ENCODE assay signal across 36 cellular contexts in genomic region chr6:14689639-14690038, GRCh38.
"Had no signal": no experiment of that assay in that cellular context is flagged by ENCODE, and none has a peak within 500 bp of the region (broad histone marks: within the 10 kb centered on the region; RNA-seq: fewer than 3 reads in every experiment).

No MANE protein-coding gene starts in this region.

- H3K27me3 ChIP-seq: ascending aorta, cardiac muscle cell had no signal

- H3K9me3 ChIP-seq: ascending aorta had no signal

- H3K4me3 ChIP-seq: ascending aorta, cardiac muscle cell had no signal

- H3K4me1 Mint-ChIP-seq: activated CD4-positive, alpha-beta T cell treated with anti-CD3 and anti-CD28 coated beads, Interleukin-2, amount 10 ng/mL, durations not matched to agents 24 days and 14 days; activated naive CD4-positive, alpha-beta T cell treated with anti-CD3 and anti-CD28 coated beads, Interleukin-2, amount 10 ng/mL, durations not matched to agents 7 days and 5 days; activated naive CD4-positive, alpha-beta T cell treated with anti-CD3 and anti-CD28 coated beads, Interleukin-2, amount 50 U/mL, for 24 hours; activated T-helper 17 cell treated with anti-CD3 and anti-CD28 coated beads, Interleukin-2, amount 50 U/mL, for 72 hours had no signal

- H3K9me3 Mint-ChIP-seq: activated B cell treated with CpG ODN at 0.5 μM for 24 hours; activated CD4-positive, alpha-beta memory T cell treated with anti-CD3 and anti-CD28 coated beads for 36 hours; activated CD8-positive, alpha-beta T cell treated with anti-CD3 and anti-CD28 coated beads for 36 hours; activated naive CD4-positive, alpha-beta T cell treated with anti-CD3 and anti-CD28 coated beads, Interleukin-2, amount 10 ng/mL, durations not matched to agents 7 days and 5 days; activated naive CD4-positive, alpha-beta T cell treated with anti-CD3 and anti-CD28 coated beads, Interleukin-2, amount 50 U/mL, for 24 hours; activated naive CD8-positive, alpha-beta T cell treated with anti-CD3 and anti-CD28 coated beads, Interleukin-2, amount 10 ng/mL, durations not matched to agents 7 days and 5 days; activated naive CD8-positive, alpha-beta T cell treated with anti-CD3 and anti-CD28 coated beads, Interleukin-2, amount 50 U/mL, for 24 hours; activated T-cell treated with anti-CD3 and anti-CD28 coated beads, Interleukin-2, amount 50 U/mL, for 4 hours; activated T-cell treated with anti-CD3 and anti-CD28 coated beads, Interleukin-2, amount 50 U/mL, for 72 hours; activated T-helper 1 cell treated with anti-CD3 and anti-CD28 coated beads, Interleukin-12 subunit alpha, Interleukin-12 subunit beta, Interleukin-2, Interleukin-4 antibody, amounts not matched to agents 30 ng/mL and 10 ng/mL and 1 ng/mL, durations not matched to agents 14 hours and 24 hours and 36 hours; activated T-helper 17 cell treated with anti-CD3 and anti-CD28 coated beads, Interleukin-2, amount 50 U/mL, for 72 hours; brain; T-helper 1 cell treated with Interleukin-12 subunit alpha and Interleukin-12 subunit beta and Interleukin-4 antibody, amounts not matched to agents 30 μg/mL and 1 μg/mL, for 36 hours; T-helper 2 cell treated with Interferon-gamma antibody and Interleukin-4, amounts not matched to agents 5 μg/mL and 100 μg/mL, for 36 hours had no signal

- H3K36me3 Mint-ChIP-seq: activated CD4-positive, alpha-beta memory T cell treated with anti-CD3 and anti-CD28 coated beads for 36 hours; activated naive CD4-positive, alpha-beta T cell treated with anti-CD3 and anti-CD28 coated beads, Interleukin-2, amount 10 ng/mL, durations not matched to agents 7 days and 5 days; activated naive CD4-positive, alpha-beta T cell treated with anti-CD3 and anti-CD28 coated beads, Interleukin-2, amount 50 U/mL, for 24 hours; activated naive CD8-positive, alpha-beta T cell; activated naive CD8-positive, alpha-beta T cell treated with anti-CD3 and anti-CD28 coated beads, Interleukin-2, amount 10 ng/mL, durations not matched to agents 7 days and 5 days; brain had no signal

- H3K36me3 ChIP-seq: ascending aorta, cardiac muscle cell had no signal

- H3K4me1 ChIP-seq: ascending aorta had no signal

- H3K27ac Mint-ChIP-seq: activated B cell treated with CpG ODN at 0.5 μM for 24 hours; activated CD4-positive, alpha-beta memory T cell treated with anti-CD3 and anti-CD28 coated beads for 36 hours; activated CD4-positive, alpha-beta T cell treated with anti-CD3 and anti-CD28 coated beads, Interleukin-2, amount 10 ng/mL, durations not matched to agents 24 days and 14 days; activated CD8-positive, alpha-beta T cell treated with anti-CD3 and anti-CD28 coated beads for 36 hours; activated naive CD4-positive, alpha-beta T cell treated with anti-CD3 and anti-CD28 coated beads, Interleukin-2, amount 10 ng/mL, durations not matched to agents 7 days and 5 days; activated naive CD4-positive, alpha-beta T cell treated with anti-CD3 and anti-CD28 coated beads, Interleukin-2, amount 50 U/mL, for 24 hours; activated naive CD8-positive, alpha-beta T cell; activated naive CD8-positive, alpha-beta T cell treated with anti-CD3 and anti-CD28 coated beads, Interleukin-2, amount 10 ng/mL, durations not matched to agents 7 days and 5 days; activated naive CD8-positive, alpha-beta T cell treated with anti-CD3 and anti-CD28 coated beads, Interleukin-2, amount 50 U/mL, for 24 hours; activated T-cell treated with anti-CD3 and anti-CD28 coated beads, Interleukin-2, amount 50 U/mL, for 72 hours; activated T-helper 1 cell treated with anti-CD3 and anti-CD28 coated beads, Interleukin-12 subunit alpha, Interleukin-12 subunit beta, Interleukin-2, Interleukin-4 antibody, amounts not matched to agents 30 ng/mL and 10 ng/mL and 1 ng/mL, durations not matched to agents 14 hours and 24 hours and 36 hours; activated T-helper 17 cell treated with anti-CD3 and anti-CD28 coated beads, Interleukin-2, amount 50 U/mL, for 72 hours; brain; T-helper 1 cell treated with Interleukin-12 subunit alpha and Interleukin-12 subunit beta and Interleukin-4 antibody, amounts not matched to agents 30 μg/mL and 1 μg/mL, for 36 hours; T-helper 2 cell treated with Interferon-gamma antibody and Interleukin-4, amounts not matched to agents 5 μg/mL and 100 μg/mL, for 36 hours had no signal

- H3K27me3 Mint-ChIP-seq: activated B cell treated with CpG ODN at 0.5 μM for 24 hours; activated CD4-positive, alpha-beta memory T cell treated with anti-CD3 and anti-CD28 coated beads for 36 hours; activated CD4-positive, alpha-beta T cell treated with anti-CD3 and anti-CD28 coated beads, Interleukin-2, amount 10 ng/mL, durations not matched to agents 24 days and 14 days; activated CD8-positive, alpha-beta T cell treated with anti-CD3 and anti-CD28 coated beads for 36 hours; activated naive CD4-positive, alpha-beta T cell treated with anti-CD3 and anti-CD28 coated beads, Interleukin-2, amount 10 ng/mL, durations not matched to agents 7 days and 5 days; activated naive CD4-positive, alpha-beta T cell treated with anti-CD3 and anti-CD28 coated beads, Interleukin-2, amount 50 U/mL, for 24 hours; activated naive CD8-positive, alpha-beta T cell; activated naive CD8-positive, alpha-beta T cell treated with anti-CD3 and anti-CD28 coated beads, Interleukin-2, amount 10 ng/mL, durations not matched to agents 7 days and 5 days; activated naive CD8-positive, alpha-beta T cell treated with anti-CD3 and anti-CD28 coated beads, Interleukin-2, amount 50 U/mL, for 24 hours; activated T-helper 17 cell treated with anti-CD3 and anti-CD28 coated beads, Interleukin-2, amount 50 U/mL, for 72 hours had no signal

- DNase-seq: activated B cell treated with CpG ODN at 0.5 μM for 24 hours; activated CD4-positive, alpha-beta memory T cell treated with anti-CD3 and anti-CD28 coated beads for 36 hours; activated CD4-positive, alpha-beta T cell treated with anti-CD3 and anti-CD28 coated beads for 4 hours; activated CD4-positive, alpha-beta T cell treated with anti-CD3 and anti-CD28 coated beads, Interleukin-2, amount 10 ng/mL, durations not matched to agents 24 days and 14 days; activated CD4-positive, alpha-beta T cell treated with anti-CD3 and anti-CD28 coated beads, Interleukin-2, amount 50 U/mL, for 1 hour; activated CD4-positive, alpha-beta T cell treated with anti-CD3 and anti-CD28 coated beads, Interleukin-2, amount 50 U/mL, for 4 hours; activated CD4-positive, CD25-positive, alpha-beta regulatory T cell treated with anti-CD3 and anti-CD28 coated beads, Interleukin-2, amount 50 U/mL, for 72 hours; activated CD8-positive, alpha-beta memory T cell treated with anti-CD3 and anti-CD28 coated beads, Interleukin-2, amount 50 U/mL, for 4 hours; activated CD8-positive, alpha-beta T cell treated with anti-CD3 and anti-CD28 coated beads for 36 hours; activated gamma-delta T cell; activated naive CD4-positive, alpha-beta T cell treated with anti-CD3 and anti-CD28 coated beads, Interleukin-2, amount 10 ng/mL, durations not matched to agents 7 days and 5 days; activated naive CD4-positive, alpha-beta T cell treated with Interleukin-2 at 50 U/mL for 16 hours; activated naive CD8-positive, alpha-beta T cell treated with anti-CD3 and anti-CD28 coated beads, Interleukin-2, amount 10 ng/mL, durations not matched to agents 7 days and 5 days; activated naive CD8-positive, alpha-beta T cell treated with anti-CD3 and anti-CD28 coated beads, Interleukin-2, amount 50 U/mL, for 24 hours; activated T-cell treated with anti-CD3 and anti-CD28 coated beads for 4 hours; activated T-cell treated with anti-CD3 and anti-CD28 coated beads, Interleukin-2, amount 50 U/mL, for 1 hour; activated T-cell treated with anti-CD3 and anti-CD28 coated beads, Interleukin-2, amount 50 U/mL, for 4 hours; activated T-cell treated with anti-CD3 and anti-CD28 coated beads, Interleukin-2, amount 50 U/mL, for 72 hours; amygdala; anterior cingulate cortex; central memory CD4-positive, alpha-beta T cell; T-helper 1 cell; T-helper 2 cell; T-helper 9 cell had no signal

- FAIRE-seq: bronchial epithelial cell, TTC549 had no signal

- H3K27ac ChIP-seq: ascending aorta, cardiac muscle cell, VCaP had no signal

- ATAC-seq: activated CD8-positive, alpha-beta T cell treated with anti-CD3 and anti-CD28 coated beads for 36 hours; activated naive CD8-positive, alpha-beta T cell treated with anti-CD3 and anti-CD28 coated beads, Interleukin-2, amount 50 U/mL, for 24 hours; activated T-cell treated with anti-CD3 and anti-CD28 coated beads, Interleukin-2, amount 50 U/mL, for 4 hours; activated T-cell treated with anti-CD3 and anti-CD28 coated beads, Interleukin-2, amount 50 U/mL, for 72 hours; activated T-helper 17 cell treated with anti-CD3 and anti-CD28 coated beads, Interleukin-2, amount 50 U/mL, for 72 hours had no signal

- H3K4me3 Mint-ChIP-seq: activated B cell treated with CpG ODN at 0.5 μM for 24 hours; activated CD4-positive, alpha-beta memory T cell treated with anti-CD3 and anti-CD28 coated beads for 36 hours; activated CD4-positive, alpha-beta T cell treated with anti-CD3 and anti-CD28 coated beads, Interleukin-2, amount 10 ng/mL, durations not matched to agents 24 days and 14 days; activated CD8-positive, alpha-beta T cell treated with anti-CD3 and anti-CD28 coated beads for 36 hours; activated naive CD4-positive, alpha-beta T cell treated with anti-CD3 and anti-CD28 coated beads, Interleukin-2, amount 10 ng/mL, durations not matched to agents 7 days and 5 days; activated naive CD4-positive, alpha-beta T cell treated with anti-CD3 and anti-CD28 coated beads, Interleukin-2, amount 50 U/mL, for 24 hours; activated naive CD8-positive, alpha-beta T cell; activated naive CD8-positive, alpha-beta T cell treated with anti-CD3 and anti-CD28 coated beads, Interleukin-2, amount 10 ng/mL, durations not matched to agents 7 days and 5 days; activated naive CD8-positive, alpha-beta T cell treated with anti-CD3 and anti-CD28 coated beads, Interleukin-2, amount 50 U/mL, for 24 hours; activated T-cell treated with anti-CD3 and anti-CD28 coated beads, Interleukin-2, amount 50 U/mL, for 4 hours; activated T-cell treated with anti-CD3 and anti-CD28 coated beads, Interleukin-2, amount 50 U/mL, for 72 hours; activated T-helper 1 cell treated with anti-CD3 and anti-CD28 coated beads, Interleukin-12 subunit alpha, Interleukin-12 subunit beta, Interleukin-2, Interleukin-4 antibody, amounts not matched to agents 30 ng/mL and 10 ng/mL and 1 ng/mL, durations not matched to agents 14 hours and 24 hours and 36 hours; activated T-helper 17 cell treated with anti-CD3 and anti-CD28 coated beads, Interleukin-2, amount 50 U/mL, for 72 hours; brain; T-helper 1 cell treated with Interleukin-12 subunit alpha and Interleukin-12 subunit beta and Interleukin-4 antibody, amounts not matched to agents 30 μg/mL and 1 μg/mL, for 36 hours; T-helper 2 cell treated with Interferon-gamma antibody and Interleukin-4, amounts not matched to agents 5 μg/mL and 100 μg/mL, for 36 hours had no signal
